1 cellular context compared by ENCODE assay signal in the genomic region with DNA sequence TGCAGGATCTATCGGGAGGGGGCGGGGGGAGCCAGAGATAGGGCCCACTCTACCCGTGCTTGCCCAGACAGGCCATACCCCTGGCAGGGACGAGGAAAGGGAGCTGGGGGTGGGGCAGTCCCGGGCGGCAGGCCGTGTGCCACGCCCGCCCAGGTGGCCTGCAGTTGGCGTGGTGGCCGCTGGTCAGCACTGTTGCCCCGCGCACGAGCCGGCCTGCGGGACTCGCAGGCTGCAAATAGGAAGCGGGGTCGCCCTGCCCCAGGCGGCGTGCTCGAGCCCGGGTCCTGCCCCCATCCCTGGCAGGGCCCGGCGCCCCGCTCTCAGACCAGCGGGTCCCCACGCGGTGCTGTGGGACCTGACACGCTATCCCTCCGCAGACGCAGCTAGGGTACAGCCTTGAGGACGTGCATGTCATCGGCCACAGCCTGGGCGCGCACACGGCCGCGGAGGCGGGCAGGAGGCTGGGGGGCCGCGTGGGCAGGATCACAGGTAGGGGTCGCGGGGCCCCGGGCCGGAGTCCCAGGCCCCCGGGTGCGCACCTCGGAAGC.
TF ChIP-seq lines count a peak whose summit lies in the region.

No MANE protein-coding gene starts in this region.

TF ChIP-seq in WTC11, 78 proteins besides CTCF, POLR2A, EP300 and RAD21 (continued from another document and continues in another):
- TF ChIP-seq, protein P1, sequence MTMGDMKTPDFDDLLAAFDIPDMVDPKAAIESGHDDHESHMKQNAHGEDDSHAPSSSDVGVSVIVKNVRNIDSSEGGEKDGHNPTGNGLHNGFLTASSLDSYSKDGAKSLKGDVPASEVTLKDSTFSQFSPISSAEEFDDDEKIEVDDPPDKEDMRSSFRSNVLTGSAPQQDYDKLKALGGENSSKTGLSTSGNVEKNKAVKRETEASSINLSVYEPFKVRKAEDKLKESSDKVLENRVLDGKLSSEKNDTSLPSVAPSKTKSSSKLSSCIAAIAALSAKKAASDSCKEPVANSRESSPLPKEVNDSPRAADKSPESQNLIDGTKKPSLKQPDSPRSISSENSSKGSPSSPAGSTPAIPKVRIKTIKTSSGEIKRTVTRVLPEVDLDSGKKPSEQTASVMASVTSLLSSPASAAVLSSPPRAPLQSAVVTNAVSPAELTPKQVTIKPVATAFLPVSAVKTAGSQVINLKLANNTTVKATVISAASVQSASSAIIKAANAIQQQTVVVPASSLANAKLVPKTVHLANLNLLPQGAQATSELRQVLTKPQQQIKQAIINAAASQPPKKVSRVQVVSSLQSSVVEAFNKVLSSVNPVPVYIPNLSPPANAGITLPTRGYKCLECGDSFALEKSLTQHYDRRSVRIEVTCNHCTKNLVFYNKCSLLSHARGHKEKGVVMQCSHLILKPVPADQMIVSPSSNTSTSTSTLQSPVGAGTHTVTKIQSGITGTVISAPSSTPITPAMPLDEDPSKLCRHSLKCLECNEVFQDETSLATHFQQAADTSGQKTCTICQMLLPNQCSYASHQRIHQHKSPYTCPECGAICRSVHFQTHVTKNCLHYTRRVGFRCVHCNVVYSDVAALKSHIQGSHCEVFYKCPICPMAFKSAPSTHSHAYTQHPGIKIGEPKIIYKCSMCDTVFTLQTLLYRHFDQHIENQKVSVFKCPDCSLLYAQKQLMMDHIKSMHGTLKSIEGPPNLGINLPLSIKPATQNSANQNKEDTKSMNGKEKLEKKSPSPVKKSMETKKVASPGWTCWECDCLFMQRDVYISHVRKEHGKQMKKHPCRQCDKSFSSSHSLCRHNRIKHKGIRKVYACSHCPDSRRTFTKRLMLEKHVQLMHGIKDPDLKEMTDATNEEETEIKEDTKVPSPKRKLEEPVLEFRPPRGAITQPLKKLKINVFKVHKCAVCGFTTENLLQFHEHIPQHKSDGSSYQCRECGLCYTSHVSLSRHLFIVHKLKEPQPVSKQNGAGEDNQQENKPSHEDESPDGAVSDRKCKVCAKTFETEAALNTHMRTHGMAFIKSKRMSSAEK (CRISPR knock-in tag; IDR thresholded peaks at IDR 0.05; ENCODE audit: borderline replicate concordance): no peak
- no peak; the same call in 1 of the 2 replicates for TF ChIP-seq ZNF423 (CRISPR knock-in tag; IDR thresholded peaks at IDR 0.05)
- no peak for TF ChIP-seq ZBTB21 (CRISPR knock-in tag; IDR thresholded peaks at IDR 0.05; ENCODE audit: borderline replicate concordance)
- TF ChIP-seq ZNF416 (CRISPR knock-in tag; IDR thresholded peaks at IDR 0.05): no peak
- TF ChIP-seq, protein P2, sequence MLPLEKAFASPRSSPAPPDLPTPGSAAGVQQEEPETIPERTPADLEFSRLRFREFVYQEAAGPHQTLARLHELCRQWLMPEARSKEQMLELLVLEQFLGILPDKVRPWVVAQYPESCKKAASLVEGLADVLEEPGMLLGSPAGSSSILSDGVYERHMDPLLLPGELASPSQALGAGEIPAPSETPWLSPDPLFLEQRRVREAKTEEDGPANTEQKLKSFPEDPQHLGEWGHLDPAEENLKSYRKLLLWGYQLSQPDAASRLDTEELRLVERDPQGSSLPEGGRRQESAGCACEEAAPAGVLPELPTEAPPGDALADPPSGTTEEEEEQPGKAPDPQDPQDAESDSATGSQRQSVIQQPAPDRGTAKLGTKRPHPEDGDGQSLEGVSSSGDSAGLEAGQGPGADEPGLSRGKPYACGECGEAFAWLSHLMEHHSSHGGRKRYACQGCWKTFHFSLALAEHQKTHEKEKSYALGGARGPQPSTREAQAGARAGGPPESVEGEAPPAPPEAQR (CRISPR knock-in tag; IDR thresholded peaks at IDR 0.05): no peak
- TF ChIP-seq JUN (CRISPR knock-in tag; IDR thresholded peaks at IDR 0.05): no peak
- no peak for TF ChIP-seq PRRX2 (CRISPR knock-in tag; IDR thresholded peaks at IDR 0.05)
- no peak for TF ChIP-seq SMAD4 (CRISPR knock-in tag; IDR thresholded peaks at IDR 0.05)
- TF ChIP-seq, protein P3, sequence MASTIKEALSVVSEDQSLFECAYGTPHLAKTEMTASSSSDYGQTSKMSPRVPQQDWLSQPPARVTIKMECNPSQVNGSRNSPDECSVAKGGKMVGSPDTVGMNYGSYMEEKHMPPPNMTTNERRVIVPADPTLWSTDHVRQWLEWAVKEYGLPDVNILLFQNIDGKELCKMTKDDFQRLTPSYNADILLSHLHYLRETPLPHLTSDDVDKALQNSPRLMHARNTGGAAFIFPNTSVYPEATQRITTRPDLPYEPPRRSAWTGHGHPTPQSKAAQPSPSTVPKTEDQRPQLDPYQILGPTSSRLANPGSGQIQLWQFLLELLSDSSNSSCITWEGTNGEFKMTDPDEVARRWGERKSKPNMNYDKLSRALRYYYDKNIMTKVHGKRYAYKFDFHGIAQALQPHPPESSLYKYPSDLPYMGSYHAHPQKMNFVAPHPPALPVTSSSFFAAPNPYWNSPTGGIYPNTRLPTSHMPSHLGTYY (CRISPR knock-in tag; IDR thresholded peaks at IDR 0.05): no peak
- no peak for TF ChIP-seq NR3C1 (CRISPR knock-in tag; conservative IDR thresholded peaks at IDR 0.05; ENCODE audit: low read depth)
- TF ChIP-seq, protein P4, sequence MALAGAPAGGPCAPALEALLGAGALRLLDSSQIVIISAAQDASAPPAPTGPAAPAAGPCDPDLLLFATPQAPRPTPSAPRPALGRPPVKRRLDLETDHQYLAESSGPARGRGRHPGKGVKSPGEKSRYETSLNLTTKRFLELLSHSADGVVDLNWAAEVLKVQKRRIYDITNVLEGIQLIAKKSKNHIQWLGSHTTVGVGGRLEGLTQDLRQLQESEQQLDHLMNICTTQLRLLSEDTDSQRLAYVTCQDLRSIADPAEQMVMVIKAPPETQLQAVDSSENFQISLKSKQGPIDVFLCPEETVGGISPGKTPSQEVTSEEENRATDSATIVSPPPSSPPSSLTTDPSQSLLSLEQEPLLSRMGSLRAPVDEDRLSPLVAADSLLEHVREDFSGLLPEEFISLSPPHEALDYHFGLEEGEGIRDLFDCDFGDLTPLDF (CRISPR knock-in tag; IDR thresholded peaks at IDR 0.05): no peak
- TF ChIP-seq, protein P5, sequence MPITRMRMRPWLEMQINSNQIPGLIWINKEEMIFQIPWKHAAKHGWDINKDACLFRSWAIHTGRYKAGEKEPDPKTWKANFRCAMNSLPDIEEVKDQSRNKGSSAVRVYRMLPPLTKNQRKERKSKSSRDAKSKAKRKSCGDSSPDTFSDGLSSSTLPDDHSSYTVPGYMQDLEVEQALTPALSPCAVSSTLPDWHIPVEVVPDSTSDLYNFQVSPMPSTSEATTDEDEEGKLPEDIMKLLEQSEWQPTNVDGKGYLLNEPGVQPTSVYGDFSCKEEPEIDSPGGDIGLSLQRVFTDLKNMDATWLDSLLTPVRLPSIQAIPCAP (CRISPR knock-in tag; IDR thresholded peaks at IDR 0.05): no peak
- TF ChIP-seq NFATC4 (CRISPR knock-in tag; IDR thresholded peaks at IDR 0.05): no peak
- no peak for TF ChIP-seq ZNF671 (CRISPR knock-in tag; IDR thresholded peaks at IDR 0.05)
- TF ChIP-seq SOX15 (CRISPR knock-in tag; IDR thresholded peaks at IDR 0.05): no peak
- TF ChIP-seq, protein P6, sequence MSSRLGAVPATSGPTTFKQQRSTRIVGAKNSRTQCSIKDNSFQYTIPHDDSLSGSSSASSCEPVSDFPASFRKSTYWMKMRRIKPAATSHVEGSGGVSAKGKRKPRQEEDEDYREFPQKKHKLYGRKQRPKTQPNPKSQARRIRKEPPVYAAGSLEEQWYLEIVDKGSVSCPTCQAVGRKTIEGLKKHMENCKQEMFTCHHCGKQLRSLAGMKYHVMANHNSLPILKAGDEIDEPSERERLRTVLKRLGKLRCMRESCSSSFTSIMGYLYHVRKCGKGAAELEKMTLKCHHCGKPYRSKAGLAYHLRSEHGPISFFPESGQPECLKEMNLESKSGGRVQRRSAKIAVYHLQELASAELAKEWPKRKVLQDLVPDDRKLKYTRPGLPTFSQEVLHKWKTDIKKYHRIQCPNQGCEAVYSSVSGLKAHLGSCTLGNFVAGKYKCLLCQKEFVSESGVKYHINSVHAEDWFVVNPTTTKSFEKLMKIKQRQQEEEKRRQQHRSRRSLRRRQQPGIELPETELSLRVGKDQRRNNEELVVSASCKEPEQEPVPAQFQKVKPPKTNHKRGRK (CRISPR knock-in tag; IDR thresholded peaks at IDR 0.05; ENCODE audit: borderline replicate concordance): no peak
- TF ChIP-seq, protein P7, sequence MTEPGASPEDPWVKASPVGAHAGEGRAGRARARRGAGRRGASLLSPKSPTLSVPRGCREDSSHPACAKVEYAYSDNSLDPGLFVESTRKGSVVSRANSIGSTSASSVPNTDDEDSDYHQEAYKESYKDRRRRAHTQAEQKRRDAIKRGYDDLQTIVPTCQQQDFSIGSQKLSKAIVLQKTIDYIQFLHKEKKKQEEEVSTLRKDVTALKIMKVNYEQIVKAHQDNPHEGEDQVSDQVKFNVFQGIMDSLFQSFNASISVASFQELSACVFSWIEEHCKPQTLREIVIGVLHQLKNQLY (CRISPR knock-in tag; IDR thresholded peaks at IDR 0.05): no peak
- TF ChIP-seq, protein P8, sequence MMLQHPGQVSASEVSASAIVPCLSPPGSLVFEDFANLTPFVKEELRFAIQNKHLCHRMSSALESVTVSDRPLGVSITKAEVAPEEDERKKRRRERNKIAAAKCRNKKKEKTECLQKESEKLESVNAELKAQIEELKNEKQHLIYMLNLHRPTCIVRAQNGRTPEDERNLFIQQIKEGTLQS (CRISPR knock-in tag; conservative IDR thresholded peaks at IDR 0.05): no peak
- TF ChIP-seq CREM (CRISPR knock-in tag; IDR thresholded peaks at IDR 0.05): no peak
- TF ChIP-seq NFYB (CRISPR knock-in tag; conservative IDR thresholded peaks at IDR 0.05; ENCODE audit: low read depth): no peak
- TF ChIP-seq NR2C2 (CRISPR knock-in tag; IDR thresholded peaks at IDR 0.05): no peak
- no peak for TF ChIP-seq NFE2L1 (CRISPR knock-in tag; IDR thresholded peaks at IDR 0.05)
- TF ChIP-seq CBFB (CRISPR knock-in tag; IDR thresholded peaks at IDR 0.05; ENCODE audit: low read depth): 0 out of 2 replicates have a peak, but pooled peaks have one; percentile 41
- TF ChIP-seq, protein P9, sequence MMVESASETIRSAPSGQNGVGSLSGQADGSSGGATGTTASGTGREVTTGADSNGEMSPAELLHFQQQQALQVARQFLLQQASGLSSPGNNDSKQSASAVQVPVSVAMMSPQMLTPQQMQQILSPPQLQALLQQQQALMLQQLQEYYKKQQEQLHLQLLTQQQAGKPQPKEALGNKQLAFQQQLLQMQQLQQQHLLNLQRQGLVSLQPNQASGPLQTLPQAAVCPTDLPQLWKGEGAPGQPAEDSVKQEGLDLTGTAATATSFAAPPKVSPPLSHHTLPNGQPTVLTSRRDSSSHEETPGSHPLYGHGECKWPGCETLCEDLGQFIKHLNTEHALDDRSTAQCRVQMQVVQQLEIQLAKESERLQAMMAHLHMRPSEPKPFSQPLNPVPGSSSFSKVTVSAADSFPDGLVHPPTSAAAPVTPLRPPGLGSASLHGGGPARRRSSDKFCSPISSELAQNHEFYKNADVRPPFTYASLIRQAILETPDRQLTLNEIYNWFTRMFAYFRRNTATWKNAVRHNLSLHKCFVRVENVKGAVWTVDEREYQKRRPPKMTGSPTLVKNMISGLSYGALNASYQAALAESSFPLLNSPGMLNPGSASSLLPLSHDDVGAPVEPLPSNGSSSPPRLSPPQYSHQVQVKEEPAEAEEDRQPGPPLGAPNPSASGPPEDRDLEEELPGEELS (CRISPR knock-in tag; IDR thresholded peaks at IDR 0.05): no peak
- TF ChIP-seq, protein P10, sequence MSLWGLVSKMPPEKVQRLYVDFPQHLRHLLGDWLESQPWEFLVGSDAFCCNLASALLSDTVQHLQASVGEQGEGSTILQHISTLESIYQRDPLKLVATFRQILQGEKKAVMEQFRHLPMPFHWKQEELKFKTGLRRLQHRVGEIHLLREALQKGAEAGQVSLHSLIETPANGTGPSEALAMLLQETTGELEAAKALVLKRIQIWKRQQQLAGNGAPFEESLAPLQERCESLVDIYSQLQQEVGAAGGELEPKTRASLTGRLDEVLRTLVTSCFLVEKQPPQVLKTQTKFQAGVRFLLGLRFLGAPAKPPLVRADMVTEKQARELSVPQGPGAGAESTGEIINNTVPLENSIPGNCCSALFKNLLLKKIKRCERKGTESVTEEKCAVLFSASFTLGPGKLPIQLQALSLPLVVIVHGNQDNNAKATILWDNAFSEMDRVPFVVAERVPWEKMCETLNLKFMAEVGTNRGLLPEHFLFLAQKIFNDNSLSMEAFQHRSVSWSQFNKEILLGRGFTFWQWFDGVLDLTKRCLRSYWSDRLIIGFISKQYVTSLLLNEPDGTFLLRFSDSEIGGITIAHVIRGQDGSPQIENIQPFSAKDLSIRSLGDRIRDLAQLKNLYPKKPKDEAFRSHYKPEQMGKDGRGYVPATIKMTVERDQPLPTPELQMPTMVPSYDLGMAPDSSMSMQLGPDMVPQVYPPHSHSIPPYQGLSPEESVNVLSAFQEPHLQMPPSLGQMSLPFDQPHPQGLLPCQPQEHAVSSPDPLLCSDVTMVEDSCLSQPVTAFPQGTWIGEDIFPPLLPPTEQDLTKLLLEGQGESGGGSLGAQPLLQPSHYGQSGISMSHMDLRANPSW (CRISPR knock-in tag; conservative IDR thresholded peaks at IDR 0.05; ENCODE audit: low read depth): no peak
- 0 out of 2 replicates have a peak, but pooled peaks have one; percentile 16 for TF ChIP-seq TEAD1 (CRISPR knock-in tag; IDR thresholded peaks at IDR 0.05)
- TF ChIP-seq, protein P11, sequence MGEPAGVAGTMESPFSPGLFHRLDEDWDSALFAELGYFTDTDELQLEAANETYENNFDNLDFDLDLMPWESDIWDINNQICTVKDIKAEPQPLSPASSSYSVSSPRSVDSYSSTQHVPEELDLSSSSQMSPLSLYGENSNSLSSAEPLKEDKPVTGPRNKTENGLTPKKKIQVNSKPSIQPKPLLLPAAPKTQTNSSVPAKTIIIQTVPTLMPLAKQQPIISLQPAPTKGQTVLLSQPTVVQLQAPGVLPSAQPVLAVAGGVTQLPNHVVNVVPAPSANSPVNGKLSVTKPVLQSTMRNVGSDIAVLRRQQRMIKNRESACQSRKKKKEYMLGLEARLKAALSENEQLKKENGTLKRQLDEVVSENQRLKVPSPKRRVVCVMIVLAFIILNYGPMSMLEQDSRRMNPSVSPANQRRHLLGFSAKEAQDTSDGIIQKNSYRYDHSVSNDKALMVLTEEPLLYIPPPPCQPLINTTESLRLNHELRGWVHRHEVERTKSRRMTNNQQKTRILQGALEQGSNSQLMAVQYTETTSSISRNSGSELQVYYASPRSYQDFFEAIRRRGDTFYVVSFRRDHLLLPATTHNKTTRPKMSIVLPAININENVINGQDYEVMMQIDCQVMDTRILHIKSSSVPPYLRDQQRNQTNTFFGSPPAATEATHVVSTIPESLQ (CRISPR knock-in tag; IDR thresholded peaks at IDR 0.05): no peak
- TF ChIP-seq ELF4 (CRISPR knock-in tag; IDR thresholded peaks at IDR 0.05; ENCODE audit: low read depth): no peak
- no peak for TF ChIP-seq ZNF396 (CRISPR knock-in tag; IDR thresholded peaks at IDR 0.05; ENCODE audit: borderline replicate concordance)
- TF ChIP-seq ETV6 (CRISPR knock-in tag; IDR thresholded peaks at IDR 0.05): 0 out of 2 replicates have a peak, but pooled peaks have one; percentile 50
